In genomic region chr4:105550641-105551040, GRCh38 we compare ENCODE assay signal across 28 cellular contexts. TPM values are rescaled to one million over a fixed set of nuclear protein-coding genes. Genes with fewer than 3 reads are reported as not detected.
A peak's percentile ranks its signal among the peaks of the same experiment; 100 is the strongest.
DNase-seq lines count a peak whose midpoint lies in the region; ATAC-seq, FAIRE-seq and TF ChIP-seq lines count a peak whose summit lies in the region.
"Had no signal": no experiment of that assay in that cellular context is flagged by ENCODE, and none has a peak within 500 bp of the region (broad histone marks: within the 10 kb centered on the region; RNA-seq: fewer than 3 reads in every experiment).

No MANE protein-coding gene starts in this region.

- peak overlapping the region; percentile 63; the same call in 2 of the 3 replicates for H3K4me2 ChIP-seq in A549

- FAIRE-seq in A549 (lab: Jason Lieb, UNC): no peak
- no peak for FAIRE-seq in kidney (lab: Jason Lieb, UNC)
- FAIRE-seq: endometrium, GM12878 had no signal

- WGBS in A549 (ENCODE audit: missing lambda C conversion rate): 31% methylated on average over 3 of the region's 3 CpGs

- peak in 1 of 2 experiments; percentile 17 for DNase-seq in A549 (ENCODE audit: low read depth in 1 of 2, low spot score in 1 of 2)
- DNase-seq in RWPE2 (ENCODE audit: low spot score): no peak
- DNase-seq in fibroblast of villous mesenchyme (ENCODE audit: low read depth): peak; percentile 23
- DNase-seq in renal cortical epithelial cell (ENCODE audit: low read depth): peak; percentile 42
- DNase-seq in kidney: no peak
- no peak for DNase-seq in COLO829 (ENCODE audit: low spot score)
- DNase-seq: activated CD4-positive, alpha-beta T cell treated with anti-CD3 and anti-CD28 coated beads for 48 hours; activated naive CD4-positive, alpha-beta T cell treated with anti-CD3 and anti-CD28 coated beads, Interleukin-2, amount 50 U/mL, for 16 hours; BE2C; CD8-positive, alpha-beta T cell; DMS153; dorsolateral prefrontal cortex; H9; left ventricle myocardium superior; naive B cell; NCI-H1417; NCI-H2081; NCI-H524 treated with DMSO at 0.1 percent for 48 hours; SHP77 had no signal

- TF ChIP-seq POLR2A in A549 (IDR thresholded peaks at IDR 0.05; ENCODE audit: low read length): no peak

- no peaks in the 10 kb centered on the region for H3K27me3 ChIP-seq in RWPE2 (ENCODE audit: insufficient read depth, poor library complexity, severe bottlenecking)
- H3K27me3 ChIP-seq: BE2C, dorsolateral prefrontal cortex had no signal

- POLR2A ChIA-PET in A549 (lab: Yijun Ruan, JAX): no interaction called here

- TF ChIP-seq CTCF in A549 (IDR thresholded peaks at IDR 0.05) (no peak), RWPE2 (IDR thresholded peaks at IDR 0.05; ENCODE audit: poor library complexity, severe bottlenecking) (no peak), fibroblast of villous mesenchyme (IDR thresholded peaks at IDR 0.05; ENCODE audit: insufficient read depth, low read depth, low read length) (no peak), kidney (IDR thresholded peaks at IDR 0.05; ENCODE audit: borderline replicate concordance, extremely low read depth, insufficient read depth) (no peak)

- ATAC-seq in A549 (no peak), RWPE2 (ENCODE audit: low read depth) (peak; percentile 44; the same call in 2 of the 3 replicates), HG02938 (IDR thresholded peaks at IDR 0.05; ENCODE audit: unreplicated experiment) (no peak), GM21737 (IDR thresholded peaks at IDR 0.05; ENCODE audit: unreplicated experiment) (no peak)
- ATAC-seq: activated T-helper 17 cell treated with anti-CD3 and anti-CD28 coated beads, Interleukin-2, amount 50 U/mL, for 72 hours; CD8-positive, alpha-beta T cell; GM12878; left ventricle myocardium superior; stimulated activated memory B cell treated with anti-CD40 and anti-IgM and Interleukin-4, amounts not matched to agents 10 μg/mL and 1 μg/mL and 100 μg/mL, for 72 hours had no signal

- H3K36me3 ChIP-seq in RWPE2 (ENCODE audit: low read depth) (no peaks in the 10 kb centered on the region), kidney (ENCODE audit: control insufficient read depth in 1 of 2, insufficient read depth in 2 of 2, low read length in 2 of 2) (no peaks in the 10 kb centered on the region)
- H3K36me3 ChIP-seq: BE2C, prostate gland had no signal

- TF ChIP-seq RAD21 in A549 (conservative IDR thresholded peaks at IDR 0.05 in 1 of 2, IDR thresholded peaks at IDR 0.05 in 1 of 2): no peak

- H3K4me3 ChIP-seq in A549 (no peak overlapping the region), RWPE2 (ENCODE audit: severe bottlenecking) (no peak overlapping the region), fibroblast of villous mesenchyme (ENCODE audit: low read depth, low read length) (no peak overlapping the region), kidney (ENCODE audit: low read length in 2 of 2) (no peak overlapping the region)
- H3K4me3 ChIP-seq: dorsolateral prefrontal cortex, GM12878, prostate gland had no signal

- no peak overlapping the region for H3K9ac ChIP-seq in kidney (ENCODE audit: low read length in 2 of 2)

- no peak overlapping the region for H3K27ac ChIP-seq in A549
- H3K27ac ChIP-seq in RWPE2 (ENCODE audit: poor library complexity, severe bottlenecking): no peak overlapping the region
- H3K27ac ChIP-seq in kidney (ENCODE audit: low read depth in 2 of 2, low read length in 2 of 2): no peak overlapping the region
- H3K27ac ChIP-seq: dorsolateral prefrontal cortex had no signal

- intact Hi-C loops in kidney (cut with DNase I): no loop called here

- CTCF ChIA-PET in A549 (lab: Yijun Ruan, JAX): no interaction called here

- no peak for TF ChIP-seq EP300 in A549 (IDR thresholded peaks at IDR 0.05)

- H3K4me1 ChIP-seq in A549: peaks cover 32% of the 10 kb centered on the region
- peaks cover 24% of the 10 kb centered on the region for H3K4me1 ChIP-seq in RWPE2 (ENCODE audit: insufficient read depth, poor library complexity, severe bottlenecking)
- peaks cover 3 to 5% of the 10 kb centered on the region in 2 donors for H3K4me1 ChIP-seq in kidney (ENCODE audit: control insufficient read depth in 1 of 2, insufficient read depth in 1 of 2, low read depth in 1 of 2, low read length in 2 of 2)
- H3K4me1 ChIP-seq: BE2C, prostate gland had no signal

- no peaks in the 10 kb centered on the region for H3K9me3 ChIP-seq in A549
- no peaks in the 10 kb centered on the region for H3K9me3 ChIP-seq in RWPE2 (ENCODE audit: severe bottlenecking)
- H3K9me3 ChIP-seq in kidney (ENCODE audit: control insufficient read depth in 1 of 2, low read length in 2 of 2): no peaks in the 10 kb centered on the region
- H3K9me3 ChIP-seq: BE2C, prostate gland had no signal

TF ChIP-seq in A549, 52 proteins besides CTCF, POLR2A, EP300 and RAD21:
- TF ChIP-seq NPAS2 (CRISPR knock-in tag; IDR thresholded peaks at IDR 0.05; ENCODE audit: borderline replicate concordance): no peak

RNA-seq across cellular contexts. Expression of gene ARHGEF38, which starts 1.8 kb away (rescaled TPM):
- polyA plus RNA-seq in A549 (2011; rRNA removed): 0.05 TPM in 1 of 2 replicates, not detected in the other
- not detected in 2 replicates for polyA plus RNA-seq in A549 (2012; cell fraction: cytosol; rRNA removed)
- polyA plus RNA-seq in A549 (2012; cell fraction: nucleus; rRNA removed): not detected in 2 replicates
- not detected in 3 replicates for polyA plus RNA-seq in A549 (2017; fragmentation: RNase III; extraction: RNeasy Plus Mini Kit Qiagen cat#74134 plus additional on column Dnase treatment)
- not detected in 2 replicates for polyA minus RNA-seq in A549 (2011; rRNA and poly(A)+ RNA removed)
- total RNA-seq in fibroblast of villous mesenchyme: not detected in 2 replicates
- total RNA-seq in renal cortical epithelial cell: 0.69 and 11.7 TPM in 2 replicates
- 41.1 TPM for total RNA-seq in kidney
- polyA plus RNA-seq in kidney (ENCODE audit: insufficient read depth, low read depth, low replicate concordance): 1.5 TPM
- total RNA-seq: activated T-helper 17 cell treated with anti-CD3 and anti-CD28 coated beads, Interleukin-2, amount 50 U/mL, for 72 hours; CD8-positive, alpha-beta T cell; fibroblast of lung; glomerular endothelial cell; H9; left ventricle myocardium superior had no signal
- polyA plus RNA-seq: fibroblast of lung had no signal

Comparison
In these comparisons a context has a peak if more than half of its experiments do, and no peak if none do; other contexts are left out.
1. DNase-seq: peak in fibroblast of villous mesenchyme (single experiment) and renal cortical epithelial cell (single experiment); none in RWPE2 (single experiment), kidney (single experiment) and COLO829 (single experiment).